ENCODE assay signal across 8 cellular contexts in the genomic region with DNA sequence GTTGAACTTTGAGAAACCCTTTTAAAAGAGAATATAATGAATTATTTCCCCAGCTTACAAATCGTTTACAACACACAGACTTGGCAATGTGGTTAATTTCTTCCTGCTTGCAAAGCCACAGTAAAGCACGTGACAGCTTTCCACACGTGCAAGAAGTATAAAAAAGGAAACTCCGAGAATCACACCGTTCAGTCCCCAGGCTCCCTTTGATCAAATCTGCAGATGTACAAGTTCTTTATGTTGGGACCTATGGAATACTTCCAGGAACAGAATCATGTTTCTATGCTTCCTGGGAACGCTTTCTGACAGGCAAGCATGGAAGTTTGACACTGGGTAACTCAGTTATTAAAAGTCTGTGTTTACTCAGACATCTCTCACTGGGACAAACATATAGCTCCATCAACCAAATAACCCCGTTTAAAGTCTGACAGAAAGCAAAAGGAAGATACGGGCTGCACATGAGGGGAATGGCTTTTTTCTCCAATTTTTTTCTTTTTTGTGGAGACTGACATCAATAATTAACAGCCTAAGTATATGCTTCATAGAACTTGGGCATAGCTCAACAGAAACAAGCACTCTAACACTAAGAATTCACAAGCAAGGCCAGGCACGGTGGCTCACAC.
DNase-seq lines count a peak whose midpoint lies in the region; ATAC-seq, FAIRE-seq and TF ChIP-seq lines count a peak whose summit lies in the region.

No MANE protein-coding gene starts in this region.

- peak overlapping the region; percentile 84 for H3K27ac ChIP-seq in BLaER1
- H3K27ac ChIP-seq in pancreas = no peak overlapping the region

- DNase-seq in KG1 (lab: John Stamatoyannopoulos, UW) (peak; percentile 24), pancreas (no peak), NCI-H524 (lab: John Stamatoyannopoulos, UW) (no peak), anterior cingulate cortex (lab: John Stamatoyannopoulos, UW) (no peak), NCI-H2029 treated with DMSO at 0.1 percent for 48 hours (lab: John Stamatoyannopoulos, UW) (no peak)
- no peak for DNase-seq in activated naive CD8-positive, alpha-beta T cell treated with anti-CD3 and anti-CD28 coated beads, Interleukin-2, amount 10 ng/mL, durations not matched to agents 7 days and 5 days

- POLR2A ChIA-PET in activated naive CD8-positive, alpha-beta T cell treated with anti-CD3 and anti-CD28 coated beads, Interleukin-2, amount 10 ng/mL, durations not matched to agents 7 days and 5 days (lab: Charles Lee) = interaction anchor here (0.8 kb wide), 1 partner anchor 10 kb away, joined by 3 read pairs; no protein-coding TSS in a partner anchor

- no peaks in the 10 kb centered on the region for H3K27me3 ChIP-seq in BLaER1
- no peaks in the 10 kb centered on the region for H3K27me3 ChIP-seq in pancreas

- H3K4me3 ChIP-seq in BLaER1 (0 out of 2 replicates have a peak overlapping the region, but pooled peaks have one; percentile 23), pancreas (no peak overlapping the region)

- FAIRE-seq in pancreas (lab: Jason Lieb, UNC) = no peak

- H3K27ac Mint-ChIP-seq in activated naive CD8-positive, alpha-beta T cell treated with anti-CD3 and anti-CD28 coated beads, Interleukin-2, amount 10 ng/mL, durations not matched to agents 7 days and 5 days = no peak overlapping the region

- H4K20me1 ChIP-seq in BLaER1 = peaks cover 16% of the 10 kb centered on the region; the same call in 1 of the 2 replicates

- ATAC-seq in GM21367 (IDR thresholded peaks at IDR 0.05; ENCODE audit: unreplicated experiment) (peak; percentile 80), pancreas (no peak)
- no peak for ATAC-seq in activated naive CD8-positive, alpha-beta T cell treated with anti-CD3 and anti-CD28 coated beads, Interleukin-2, amount 10 ng/mL, durations not matched to agents 7 days and 5 days (ENCODE audit: low read depth)

- H3K4me1 Mint-ChIP-seq in activated naive CD8-positive, alpha-beta T cell treated with anti-CD3 and anti-CD28 coated beads, Interleukin-2, amount 10 ng/mL, durations not matched to agents 7 days and 5 days = peaks cover 27% of the 10 kb centered on the region

- H3K4me1 ChIP-seq in BLaER1 (peaks cover 78% of the 10 kb centered on the region), pancreas (no peaks in the 10 kb centered on the region)

- H3K9me3 ChIP-seq in BLaER1 = peaks cover 9% of the 10 kb centered on the region
- no peaks in the 10 kb centered on the region for H3K9me3 ChIP-seq in pancreas

- WGBS in pancreas, 2 donors = 82 to 83% methylated on average over 9 of the region's 9 CpGs

- H3K36me3 ChIP-seq in BLaER1 = peaks cover 12% of the 10 kb centered on the region; the same call in 1 of the 2 replicates
- H3K36me3 ChIP-seq in pancreas = no peaks in the 10 kb centered on the region

- H3K4me3 Mint-ChIP-seq in activated naive CD8-positive, alpha-beta T cell treated with anti-CD3 and anti-CD28 coated beads, Interleukin-2, amount 10 ng/mL, durations not matched to agents 7 days and 5 days = peak overlapping the region; percentile 9

- H3K9me3 Mint-ChIP-seq in activated naive CD8-positive, alpha-beta T cell treated with anti-CD3 and anti-CD28 coated beads, Interleukin-2, amount 10 ng/mL, durations not matched to agents 7 days and 5 days = no peaks in the 10 kb centered on the region

- 0 out of 2 replicates have a peak overlapping the region, but pooled peaks have one; percentile 17 for H3K9ac ChIP-seq in BLaER1

- intact Hi-C loops in pancreas (cut with DNase I) = no loop called here

- H3K36me3 Mint-ChIP-seq in activated naive CD8-positive, alpha-beta T cell treated with anti-CD3 and anti-CD28 coated beads, Interleukin-2, amount 10 ng/mL, durations not matched to agents 7 days and 5 days = peaks cover 22% of the 10 kb centered on the region

- no peak for TF ChIP-seq CTCF in pancreas (IDR thresholded peaks at IDR 0.05)

- no peaks in the 10 kb centered on the region for H3K27me3 Mint-ChIP-seq in activated naive CD8-positive, alpha-beta T cell treated with anti-CD3 and anti-CD28 coated beads, Interleukin-2, amount 10 ng/mL, durations not matched to agents 7 days and 5 days

- H3K4me2 ChIP-seq in BLaER1 = peak overlapping the region; percentile 81
